In the genomic region with DNA sequence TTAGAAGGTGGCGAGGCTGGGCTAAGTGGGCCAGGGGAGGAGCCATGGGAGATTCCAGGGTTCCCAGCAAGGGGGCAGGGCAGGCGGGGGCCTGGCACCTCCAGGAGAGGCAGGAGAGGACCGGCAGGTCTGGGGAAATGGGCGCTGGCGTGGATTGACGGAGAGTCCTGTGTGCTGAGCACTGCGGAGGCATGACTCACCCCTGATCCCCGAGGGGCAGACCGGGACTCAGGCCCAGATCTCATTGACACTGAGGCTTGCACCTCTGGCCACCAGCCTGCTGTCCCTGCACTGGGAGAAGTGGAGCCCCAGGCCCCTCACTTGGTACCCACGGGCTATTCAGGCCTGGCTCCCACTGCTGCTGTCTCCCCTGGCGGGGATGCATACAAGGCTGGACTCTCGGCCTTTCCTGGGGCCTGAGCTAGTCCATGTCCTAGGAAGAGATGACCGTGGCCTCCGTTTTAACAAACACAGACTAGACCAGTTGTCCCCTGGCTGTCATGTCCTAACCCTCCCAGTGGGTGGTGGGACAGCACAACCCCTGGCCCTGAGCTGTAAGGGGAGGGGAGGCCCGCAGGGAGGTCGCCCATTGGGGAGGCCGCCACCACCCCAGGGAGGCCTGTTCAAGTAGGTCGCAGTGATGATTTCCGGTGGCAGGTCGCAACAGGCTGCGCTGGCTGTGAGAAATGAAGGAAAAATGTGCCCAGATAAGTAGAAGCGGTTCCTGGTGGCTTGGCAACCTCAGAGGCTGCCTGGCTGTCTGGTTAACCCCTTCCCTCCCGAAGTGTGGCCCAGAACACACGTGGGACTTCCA, we compare ENCODE assay signal across 10 cellular contexts. TPM values are rescaled to one million over a fixed set of nuclear protein-coding genes. Genes with fewer than 3 reads are reported as not detected.
DNase-seq lines count a peak whose midpoint lies in the region; ATAC-seq and TF ChIP-seq lines count a peak whose summit lies in the region.
"Had no signal": no experiment of that assay in that cellular context is flagged by ENCODE, and none has a peak within 500 bp of the region (broad histone marks: within the 10 kb centered on the region; RNA-seq: fewer than 3 reads in every experiment).

No MANE protein-coding gene starts in this region.

- H3K4me1 ChIP-seq in mesendoderm (ENCODE audit: control insufficient read depth, low read depth, low read length) = no peaks in the 10 kb centered on the region

- H2AK5ac ChIP-seq in mesendoderm (ENCODE audit: low read length) = no peak overlapping the region

- H3K9ac ChIP-seq in mesendoderm (ENCODE audit: low read length) = no peak overlapping the region

- in situ Hi-C loops in ACHN (cut with HindIII; ENCODE audit: low pct_ligation_motif_present, low pct_unique_long_range_greater_than_20kb, low sequenced_read_pairs) = no loop called here

- no peak overlapping the region for H4K8ac ChIP-seq in mesendoderm (ENCODE audit: low read depth, low read length)

- no CpG with 5 or more reads among the region's 24 CpGs for WGBS in mesendoderm (ENCODE audit: extremely low coverage, insufficient coverage, low lambda C conversion rate)

- no peak overlapping the region for H3K23ac ChIP-seq in mesendoderm (ENCODE audit: low read length)

- DNase-seq in ACHN (peak; percentile 12), LHCN-M2 (ENCODE audit: low read depth) (peak; percentile 54), coronary artery (ENCODE audit: low spot score) (peak; percentile 91), mesendoderm (peak; percentile 22), NCI-H2171 (lab: John Stamatoyannopoulos, UW) (no peak), putamen (ENCODE audit: low spot score) (no peak), SIG-M5 treated with dmso at 0.1 percent for 504 hours (lab: John Stamatoyannopoulos, UW; ENCODE audit: unreplicated experiment) (no peak)
- DNase-seq: activated T-cell treated with anti-CD3 and anti-CD28 coated beads, Interleukin-2, amount 50 U/mL, for 24 hours had no signal

- H3K56ac ChIP-seq in mesendoderm (ENCODE audit: low read length) = no peak overlapping the region

- no peak overlapping the region for H4K5ac ChIP-seq in mesendoderm (ENCODE audit: low read length)

- H3K4ac ChIP-seq in mesendoderm (ENCODE audit: low read depth, low read length) = no peak overlapping the region

- H3K27me3 ChIP-seq in mesendoderm (ENCODE audit: insufficient read depth, low read length, poor library complexity) = no peaks in the 10 kb centered on the region

- no peak overlapping the region for H2BK15ac ChIP-seq in mesendoderm (replicated peaks; ENCODE audit: low read depth)

- no peak overlapping the region for H2BK5ac ChIP-seq in mesendoderm (ENCODE audit: low read length)

- H3K27ac ChIP-seq in coronary artery (peak overlapping the region; percentile 86 to 92), mesendoderm (ENCODE audit: low read depth, low read length) (no peak overlapping the region)
- H3K27ac ChIP-seq: C4-2B had no signal

- H3K4me2 ChIP-seq in mesendoderm (ENCODE audit: low read length) = no peak overlapping the region

- no peak for TF ChIP-seq CTCF in coronary artery (IDR thresholded peaks at IDR 0.05)

- ATAC-seq in HG02870 (IDR thresholded peaks at IDR 0.05; ENCODE audit: unreplicated experiment) = no peak

- no peak overlapping the region for H3K18ac ChIP-seq in mesendoderm (ENCODE audit: low read length)

- H2BK120ac ChIP-seq in mesendoderm (ENCODE audit: low read depth, low read length) = no peak overlapping the region

- no peaks in the 10 kb centered on the region for H3K79me1 ChIP-seq in mesendoderm (ENCODE audit: low read length)

- H3K36me3 ChIP-seq in mesendoderm (ENCODE audit: control insufficient read depth, insufficient read depth, low read length) = no peaks in the 10 kb centered on the region

- H3K79me2 ChIP-seq in mesendoderm (ENCODE audit: control insufficient read depth, insufficient read depth, low read length) = no peaks in the 10 kb centered on the region

- peak overlapping the region; percentile 24 for H3K4me3 ChIP-seq in coronary artery
- H3K4me3 ChIP-seq in mesendoderm (ENCODE audit: low read length) = no peak overlapping the region

RNA-seq across cellular contexts. Expression of a gene that starts 39.7 kb away (rescaled TPM):
- total RNA-seq in LHCN-M2 (2014; rRNA removed) = not detected in 2 replicates
- not detected for polyA plus RNA-seq in LHCN-M2 (2012)
- polyA plus RNA-seq in mesendoderm (2013, experiment 1 of 2) = 1.7 TPM
- 1.7 TPM for polyA plus RNA-seq in mesendoderm (2013, experiment 2 of 2)

Comparison
In these comparisons a context has a peak if more than half of its experiments do, and no peak if none do; other contexts are left out.
1. DNase-seq: peak in ACHN (single experiment), LHCN-M2 (single experiment), coronary artery (single experiment) and mesendoderm (single experiment); none in NCI-H2171 (single experiment), putamen (single experiment) and SIG-M5 treated with dmso at 0.1 percent for 504 hours (single experiment).